In genomic region chr15:31215490-31216209, GRCh38 we compare ENCODE assay signal across 8 cellular contexts.
A peak's percentile ranks its signal among the peaks of the same experiment; 100 is the strongest.
DNase-seq lines count a peak whose midpoint lies in the region; ATAC-seq and TF ChIP-seq lines count a peak whose summit lies in the region.

No MANE protein-coding gene starts in this region.

- DNase-seq in NCI-H2081 (lab: John Stamatoyannopoulos, UW) (peak; percentile 72 to 79), NCI-H2081 treated with DMSO at 0.1 percent for 48 hours (lab: John Stamatoyannopoulos, UW) (no peak), NCI-H1930 (lab: John Stamatoyannopoulos, UW) (peak; percentile 37 to 46), WTC11 (ENCODE audit: low spot score) (peak; percentile 87), mammary epithelial cell (peak; percentile 49), islet precursor cell (peak; percentile 81)
- DNase-seq in stimulated activated CD4-positive, alpha-beta T cell treated with anti-CD3 and anti-CD28 coated beads, Interleukin-15, amount 100 ng/mL, for 1 hour (ENCODE audit: low read depth in 1 of 2, low spot score in 1 of 2): peak; percentile 70 to 81

- H3K27me3 ChIP-seq in mammary epithelial cell (ENCODE audit: insufficient read depth, low read length): no peaks in the 10 kb centered on the region

- H3K79me2 ChIP-seq in mammary epithelial cell (ENCODE audit: insufficient read depth, low read length): no peaks in the 10 kb centered on the region

- peak overlapping the region; percentile 9 to 43 (median 34) for H3K4me3 ChIP-seq in mammary epithelial cell (replicated peaks in 1 of 3; ENCODE audit: insufficient read depth in 1 of 3, low read depth in 2 of 3, low read length in 3 of 3)

- intact Hi-C loops in mammary epithelial cell (cut with micrococcal nuclease): no loop called here

- peaks cover 11% of the 10 kb centered on the region for H3K9me3 Mint-ChIP-seq in WTC11

- dilution Hi-C loops in mammary epithelial cell (cut with HindIII; ENCODE audit: low sequenced_read_pairs): loop anchor here (5.0 kb wide), 1 partner anchor 262 kb away; no protein-coding TSS in a partner anchor

- ATAC-seq in HG02852 (IDR thresholded peaks at IDR 0.05; ENCODE audit: unreplicated experiment) (peak; percentile 72), WTC11 (peak; percentile 76)

- H3K4me1 Mint-ChIP-seq in WTC11: peaks cover 12% of the 10 kb centered on the region

- CTCF ChIA-PET in WTC11 (lab: Charles Lee) (interaction anchor here (0.6 to 3.8 kb wide), 16 partner anchors 10 to 356 kb away, joined by 3 to 32 read pairs (median 6); partner anchors contain the start of gene KLF13), mammary epithelial cell (lab: Charles Lee; ENCODE audit: low non-redundant PET) (no interaction called here)

- POLR2A ChIA-PET in WTC11 (lab: Charles Lee): interaction anchor here (0.5 to 1.1 kb wide), 2 partner anchors 224 to 227 kb away, joined by 3 read pairs; partner anchors contain the start of gene MTMR10

- H3K27ac Mint-ChIP-seq in WTC11: no peak overlapping the region

- peak overlapping the region; percentile 91 for H3K4me2 ChIP-seq in mammary epithelial cell (ENCODE audit: insufficient read depth, low read depth, low read length)

- H3K4me1 ChIP-seq in mammary epithelial cell (ENCODE audit: insufficient read depth, low read length): peaks cover 25% of the 10 kb centered on the region

- H3K27me3 Mint-ChIP-seq in WTC11 (ENCODE audit: low read depth): peaks cover 6% of the 10 kb centered on the region

- peak overlapping the region; percentile 58 for H3K4me3 Mint-ChIP-seq in WTC11

- BruUV-seq in mammary epithelial cell (replicated peaks; lab: Mats Ljungman, UMichigan): no TSS peak

- peak; percentile 69 for TF ChIP-seq CTCF in WTC11 (IDR thresholded peaks at IDR 0.05)
- TF ChIP-seq CTCF in mammary epithelial cell (conservative IDR thresholded peaks at IDR 0.05 in 1 of 2, IDR thresholded peaks at IDR 0.05 in 1 of 2; ENCODE audit: extremely low read depth in 1 of 2, insufficient read depth in 1 of 2, low read depth in 1 of 2, low read length in 2 of 2): peak; percentile 34 to 75

- no peaks in the 10 kb centered on the region for H4K20me1 ChIP-seq in mammary epithelial cell (ENCODE audit: insufficient read depth, low read length)

- H2AFZ ChIP-seq in mammary epithelial cell (ENCODE audit: low read depth, low read length): peak overlapping the region; percentile 70

- H3K36me3 ChIP-seq in mammary epithelial cell (ENCODE audit: insufficient read depth, low read length): no peaks in the 10 kb centered on the region

- H3K9ac ChIP-seq in mammary epithelial cell (ENCODE audit: insufficient read depth, low read length): peak overlapping the region; percentile 23

- in situ Hi-C loops in mammary epithelial cell (cut with MboI; ENCODE audit: low sequenced_read_pairs in 2 of 2): no loop called here

- no peaks in the 10 kb centered on the region for H3K9me3 ChIP-seq in mammary epithelial cell (replicated peaks; ENCODE audit: insufficient read depth, low read length)

- peaks cover 8% of the 10 kb centered on the region; the same call in 1 of the 2 replicates for H3K36me3 Mint-ChIP-seq in WTC11

- WGBS in mammary epithelial cell (ENCODE audit: low coverage, missing lambda C conversion rate): no CpG with 5 or more reads among the region's 75 CpGs

- H3K27ac ChIP-seq in mammary epithelial cell (ENCODE audit: insufficient read depth, low read depth, low read length): peak overlapping the region; percentile 8

TF ChIP-seq in WTC11, 78 proteins besides CTCF, POLR2A, EP300 and RAD21 (continues in another document):
- TF ChIP-seq EMX1 (CRISPR knock-in tag; IDR thresholded peaks at IDR 0.05): no peak
- TF ChIP-seq ZNF423 (CRISPR knock-in tag; IDR thresholded peaks at IDR 0.05): 0 out of 2 replicates have a peak, but pooled peaks have one; percentile 16
- TF ChIP-seq ELF4 (CRISPR knock-in tag; IDR thresholded peaks at IDR 0.05; ENCODE audit: low read depth): no peak
- 0 out of 2 replicates have a peak, but pooled peaks have one; percentile 46 for TF ChIP-seq TEAD1 (CRISPR knock-in tag; IDR thresholded peaks at IDR 0.05)
- no peak for TF ChIP-seq MYBL2 (CRISPR knock-in tag; IDR thresholded peaks at IDR 0.05)
- TF ChIP-seq ZBTB21 (CRISPR knock-in tag; IDR thresholded peaks at IDR 0.05; ENCODE audit: borderline replicate concordance): no peak
- TF ChIP-seq SP1 (CRISPR knock-in tag; conservative IDR thresholded peaks at IDR 0.05): 0 out of 2 replicates have a peak, but pooled peaks have one; percentile 20
- peak; percentile 65; the same call in 1 of the 2 replicates for TF ChIP-seq HMGXB4 (CRISPR knock-in tag; IDR thresholded peaks at IDR 0.05)
- TF ChIP-seq MAX (CRISPR knock-in tag; IDR thresholded peaks at IDR 0.05): peak; percentile 67; the same call in 1 of the 2 replicates
- TF ChIP-seq ZNF138 (CRISPR knock-in tag; conservative IDR thresholded peaks at IDR 0.05): no peak
- TF ChIP-seq, protein P1, sequence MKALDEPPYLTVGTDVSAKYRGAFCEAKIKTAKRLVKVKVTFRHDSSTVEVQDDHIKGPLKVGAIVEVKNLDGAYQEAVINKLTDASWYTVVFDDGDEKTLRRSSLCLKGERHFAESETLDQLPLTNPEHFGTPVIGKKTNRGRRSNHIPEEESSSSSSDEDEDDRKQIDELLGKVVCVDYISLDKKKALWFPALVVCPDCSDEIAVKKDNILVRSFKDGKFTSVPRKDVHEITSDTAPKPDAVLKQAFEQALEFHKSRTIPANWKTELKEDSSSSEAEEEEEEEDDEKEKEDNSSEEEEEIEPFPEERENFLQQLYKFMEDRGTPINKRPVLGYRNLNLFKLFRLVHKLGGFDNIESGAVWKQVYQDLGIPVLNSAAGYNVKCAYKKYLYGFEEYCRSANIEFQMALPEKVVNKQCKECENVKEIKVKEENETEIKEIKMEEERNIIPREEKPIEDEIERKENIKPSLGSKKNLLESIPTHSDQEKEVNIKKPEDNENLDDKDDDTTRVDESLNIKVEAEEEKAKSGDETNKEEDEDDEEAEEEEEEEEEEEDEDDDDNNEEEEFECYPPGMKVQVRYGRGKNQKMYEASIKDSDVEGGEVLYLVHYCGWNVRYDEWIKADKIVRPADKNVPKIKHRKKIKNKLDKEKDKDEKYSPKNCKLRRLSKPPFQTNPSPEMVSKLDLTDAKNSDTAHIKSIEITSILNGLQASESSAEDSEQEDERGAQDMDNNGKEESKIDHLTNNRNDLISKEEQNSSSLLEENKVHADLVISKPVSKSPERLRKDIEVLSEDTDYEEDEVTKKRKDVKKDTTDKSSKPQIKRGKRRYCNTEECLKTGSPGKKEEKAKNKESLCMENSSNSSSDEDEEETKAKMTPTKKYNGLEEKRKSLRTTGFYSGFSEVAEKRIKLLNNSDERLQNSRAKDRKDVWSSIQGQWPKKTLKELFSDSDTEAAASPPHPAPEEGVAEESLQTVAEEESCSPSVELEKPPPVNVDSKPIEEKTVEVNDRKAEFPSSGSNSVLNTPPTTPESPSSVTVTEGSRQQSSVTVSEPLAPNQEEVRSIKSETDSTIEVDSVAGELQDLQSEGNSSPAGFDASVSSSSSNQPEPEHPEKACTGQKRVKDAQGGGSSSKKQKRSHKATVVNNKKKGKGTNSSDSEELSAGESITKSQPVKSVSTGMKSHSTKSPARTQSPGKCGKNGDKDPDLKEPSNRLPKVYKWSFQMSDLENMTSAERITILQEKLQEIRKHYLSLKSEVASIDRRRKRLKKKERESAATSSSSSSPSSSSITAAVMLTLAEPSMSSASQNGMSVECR (CRISPR knock-in tag; IDR thresholded peaks at IDR 0.05; ENCODE audit: borderline replicate concordance): peak; percentile 72
- no peak for TF ChIP-seq USF2 (CRISPR knock-in tag; IDR thresholded peaks at IDR 0.05)
- 0 out of 2 replicates have a peak, but pooled peaks have one; percentile 50 for TF ChIP-seq STAT6 (CRISPR knock-in tag; conservative IDR thresholded peaks at IDR 0.05; ENCODE audit: low read depth)
